In the genomic region with DNA sequence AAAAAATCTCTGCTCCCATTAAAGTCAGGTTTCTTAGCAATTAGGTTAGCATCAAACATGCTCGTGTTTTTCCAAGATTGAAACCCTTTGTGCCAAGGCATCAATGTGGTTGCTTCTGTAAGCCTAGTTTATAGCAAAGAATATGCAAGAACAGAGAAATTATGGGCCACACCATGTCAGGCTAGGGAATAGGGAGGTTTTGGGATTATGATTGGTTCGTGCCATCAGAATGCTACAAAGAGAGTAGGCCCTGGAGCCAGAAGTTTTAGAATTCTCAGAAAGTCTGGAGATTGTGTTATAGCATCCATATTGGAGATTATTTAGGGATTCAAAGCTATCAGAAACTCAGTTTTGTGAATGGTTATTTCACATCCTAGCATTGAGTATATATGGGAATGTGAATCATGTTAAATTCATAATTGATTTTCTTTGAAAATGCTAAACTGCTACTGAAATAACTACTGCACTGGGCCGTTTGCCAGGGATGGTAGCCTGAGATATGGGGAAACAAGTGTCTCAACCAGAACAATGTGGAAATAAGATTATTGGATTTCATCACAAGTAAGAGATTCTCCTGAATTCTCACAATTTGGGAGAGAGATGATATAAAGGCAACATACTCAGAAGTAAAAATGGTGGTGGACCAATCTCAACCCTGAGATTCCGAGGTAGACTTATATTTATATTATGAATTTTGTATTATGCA, we compare ENCODE assay signal across 18 cellular contexts. TPM values are rescaled to one million over a fixed set of nuclear protein-coding genes. Genes with fewer than 3 reads are reported as not detected.
DNase-seq lines count a peak whose midpoint lies in the region; ATAC-seq and TF ChIP-seq lines count a peak whose summit lies in the region.
"Had no signal": no experiment of that assay in that cellular context is flagged by ENCODE, and none has a peak within 500 bp of the region (broad histone marks: within the 10 kb centered on the region; RNA-seq: fewer than 3 reads in every experiment).

No MANE protein-coding gene starts in this region.

- intact Hi-C loops in IMR-90 (cut with micrococcal nuclease), result no loop called here
- intact Hi-C loops in CD14-positive monocyte (cut with micrococcal nuclease), result no loop called here

- H3K27me3 ChIP-seq in IMR-90 (ENCODE audit: control insufficient read depth, insufficient read depth, low read length), result no peaks in the 10 kb centered on the region
- H3K27me3 ChIP-seq in brain microvascular endothelial cell (replicated peaks), result no peaks in the 10 kb centered on the region
- H3K27me3 ChIP-seq: dorsolateral prefrontal cortex, vagina had no signal

- TF ChIP-seq CTCF in IMR-90 (conservative IDR thresholded peaks at IDR 0.05; ENCODE audit: low read depth, low read length), result no peak
- TF ChIP-seq CTCF in brain microvascular endothelial cell (IDR thresholded peaks at IDR 0.05; ENCODE audit: low read depth, low read length, missing control alignments), result no peak
- no peak for TF ChIP-seq CTCF in CD14-positive monocyte (IDR thresholded peaks at IDR 0.05)

- ATAC-seq in activated T-cell treated with anti-CD3 and anti-CD28 coated beads, Interleukin-2, amount 50 U/mL, for 72 hours (replicated peaks in 1 of 2), result no peak
- no peak for ATAC-seq in IMR-90 (ENCODE audit: low read depth)

- peak overlapping the region in 1 of 2 donors; percentile 47 for H3K4me3 Mint-ChIP-seq in activated T-cell treated with anti-CD3 and anti-CD28 coated beads, Interleukin-2, amount 50 U/mL, for 72 hours
- H3K4me3 Mint-ChIP-seq in CD14-positive monocyte, result no peak overlapping the region
- H3K4me3 Mint-ChIP-seq: activated B cell treated with CpG ODN at 0.5 μM for 24 hours had no signal

- no peak overlapping the region for H3K23ac ChIP-seq in IMR-90 (ENCODE audit: low read depth, low read length)

- H3K36me3 ChIP-seq in IMR-90 (ENCODE audit: control insufficient read depth, insufficient read depth, low read length) (peaks cover 5% of the 10 kb centered on the region; the same call in 1 of the 2 replicates), brain microvascular endothelial cell (replicated peaks) (no peaks in the 10 kb centered on the region)
- H3K36me3 ChIP-seq: vagina had no signal

- H3K4ac ChIP-seq in IMR-90 (ENCODE audit: low read depth, low read length), result no peak overlapping the region

- H3K36me3 Mint-ChIP-seq in activated T-cell treated with anti-CD3 and anti-CD28 coated beads, Interleukin-2, amount 50 U/mL, for 72 hours (ENCODE audit: insufficient read depth in 2 of 2), result peaks cover 3% of the 10 kb centered on the region in 2 donors
- peaks cover 4 to 11% of the 10 kb centered on the region in 2 donors for H3K36me3 Mint-ChIP-seq in CD14-positive monocyte

- peaks cover 60% of the 10 kb centered on the region for H4K20me1 ChIP-seq in IMR-90 (ENCODE audit: insufficient read depth, low read length)

- H2BK5ac ChIP-seq in IMR-90 (ENCODE audit: low read depth, low read length, poor library complexity, severe bottlenecking), result no peak overlapping the region

- H3K27ac ChIP-seq in IMR-90 (ENCODE audit: insufficient read depth, low read length), result no peak overlapping the region
- no peak overlapping the region for H3K27ac ChIP-seq in brain microvascular endothelial cell
- H3K27ac ChIP-seq: skin epidermis, vagina had no signal

- 100% methylated on average over 2 of the region's 4 CpGs; no CpG with 5 or more reads in 1 of the 2 experiments for WGBS in IMR-90 (ENCODE audit: extremely low coverage in 2 of 2, insufficient read length in 1 of 2), 2 experiments

- dilution Hi-C loops in IMR-90 (cut with HindIII; ENCODE audit: low sequenced_read_pairs, unreplicated experiment), result no loop called here

- peaks cover 2% of the 10 kb centered on the region for H3K4me1 ChIP-seq in IMR-90 (ENCODE audit: control insufficient read depth, insufficient read depth, low read length)

- H3K9me1 ChIP-seq in IMR-90 (ENCODE audit: insufficient read depth, low read length), result 0 out of 2 replicates have a peak, but pooled peaks cover 5% of the 10 kb centered on the region

- no peak overlapping the region for H3K9ac ChIP-seq in IMR-90 (ENCODE audit: low read depth, low read length)

- no peak for TF ChIP-seq POLR2A in IMR-90 (IDR thresholded peaks at IDR 0.05; ENCODE audit: low read depth, low read length)

- H2AFZ ChIP-seq in IMR-90 (replicated peaks; ENCODE audit: low read length, poor library complexity), result no peak overlapping the region

- no peak overlapping the region for H2BK20ac ChIP-seq in IMR-90 (ENCODE audit: low read depth, low read length)

- no peak overlapping the region for H2BK120ac ChIP-seq in IMR-90 (ENCODE audit: low read depth, low read length)

- H2BK15ac ChIP-seq in IMR-90 (ENCODE audit: low read depth, low read length), result no peak overlapping the region

- H3K4me3 ChIP-seq in IMR-90 (ENCODE audit: insufficient read depth, low read depth, low read length) (no peak overlapping the region), brain microvascular endothelial cell (ENCODE audit: low read depth, low read length) (no peak overlapping the region)
- H3K4me3 ChIP-seq: dorsolateral prefrontal cortex, skin epidermis, vagina had no signal

- BruUV-seq in IMR-90 (replicated peaks; lab: Mats Ljungman, UMichigan), result no TSS peak

- CTCF ChIA-PET in IMR-90 (lab: Yijun Ruan, JAX), result interaction anchor here (0.7 kb wide), 1 partner anchor 38 kb away, joined by 4 read pairs; no protein-coding TSS in a partner anchor

- peaks cover 20 to 47% of the 10 kb centered on the region in 2 experiments; a peak in 3 of 4 replicates for H3K79me1 ChIP-seq in IMR-90 (ENCODE audit: low read depth in 1 of 2, low read length in 2 of 2)

- no peaks in the 10 kb centered on the region for H3K9me3 Mint-ChIP-seq in activated T-cell treated with anti-CD3 and anti-CD28 coated beads, Interleukin-2, amount 50 U/mL, for 72 hours
- no peaks in the 10 kb centered on the region for H3K9me3 Mint-ChIP-seq in CD14-positive monocyte
- H3K9me3 Mint-ChIP-seq: activated B cell treated with CpG ODN at 0.5 μM for 24 hours had no signal

- no peak for TF ChIP-seq RAD21 in IMR-90 (IDR thresholded peaks at IDR 0.05; ENCODE audit: low read length)

- no peak overlapping the region for H3K56ac ChIP-seq in IMR-90 (ENCODE audit: extremely low read depth, insufficient read depth, low read length)

- H3K4me2 ChIP-seq in IMR-90 (ENCODE audit: low read depth, low read length), result no peak overlapping the region

- H2AK5ac ChIP-seq in IMR-90 (ENCODE audit: low read depth, low read length), result no peak overlapping the region

- no peak overlapping the region for H4K5ac ChIP-seq in IMR-90 (ENCODE audit: low read depth, low read length)

- H3K9me3 ChIP-seq in IMR-90 (ENCODE audit: control insufficient read depth, insufficient read depth, low read length), result no peaks in the 10 kb centered on the region
- H3K9me3 ChIP-seq: vagina had no signal

- no peak overlapping the region for H2AK9ac ChIP-seq in IMR-90 (replicated peaks; ENCODE audit: low read depth, low read length, poor library complexity)

- H3K18ac ChIP-seq in IMR-90 (ENCODE audit: low read depth, low read length), result no peak overlapping the region

- in situ Hi-C loops in IMR-90 (cut with MboI; ENCODE audit: low sequenced_read_pairs), result no loop called here
- in situ Hi-C loops in brain microvascular endothelial cell (cut with HindIII; ENCODE audit: low pct_ligation_motif_present, low sequenced_read_pairs), result no loop called here

- peaks cover 77% of the 10 kb centered on the region for H3K4me1 Mint-ChIP-seq in activated T-cell treated with anti-CD3 and anti-CD28 coated beads, Interleukin-2, amount 50 U/mL, for 72 hours (ENCODE audit: low read depth)
- H3K4me1 Mint-ChIP-seq in CD14-positive monocyte, result peaks cover 23% of the 10 kb centered on the region

- H3K14ac ChIP-seq in IMR-90 (replicated peaks; ENCODE audit: low read depth, low read length), result no peak overlapping the region

- no peak overlapping the region for H4K91ac ChIP-seq in IMR-90 (ENCODE audit: insufficient read depth, low read depth, low read length)

- no peaks in the 10 kb centered on the region for H3K27me3 Mint-ChIP-seq in activated T-cell treated with anti-CD3 and anti-CD28 coated beads, Interleukin-2, amount 50 U/mL, for 72 hours (ENCODE audit: low read depth)
- H3K27me3 Mint-ChIP-seq in CD14-positive monocyte (ENCODE audit: low read depth in 3 of 3), result no peaks in the 10 kb centered on the region
- H3K27me3 Mint-ChIP-seq: activated B cell treated with CpG ODN at 0.5 μM for 24 hours had no signal

- POLR2A ChIA-PET in IMR-90 (lab: Charles Lee; ENCODE audit: unreplicated experiment), result no interaction called here

- H3K27ac Mint-ChIP-seq in activated T-cell treated with anti-CD3 and anti-CD28 coated beads, Interleukin-2, amount 50 U/mL, for 72 hours, result peak overlapping the region; percentile 98
- peak overlapping the region in 3 of 7 donors; percentile 10 to 32 (median 11) for H3K27ac Mint-ChIP-seq in CD14-positive monocyte
- H3K27ac Mint-ChIP-seq: activated B cell treated with CpG ODN at 0.5 μM for 24 hours had no signal

- H4K8ac ChIP-seq in IMR-90 (ENCODE audit: low read depth in 2 of 2, low read length in 2 of 2), result no peak overlapping the region

- no peak for DNase-seq in activated T-cell treated with anti-CD3 and anti-CD28 coated beads, Interleukin-2, amount 50 U/mL, for 72 hours
- no peak for DNase-seq in activated T-cell treated with anti-CD3 and anti-CD28 coated beads, Interleukin-2, amount 50 U/mL, for 48 hours
- DNase-seq in IMR-90, result peak; percentile 41
- peak; percentile 25 for DNase-seq in brain microvascular endothelial cell
- peak; percentile 9 for DNase-seq in non-pigmented ciliary epithelial cell (ENCODE audit: low read depth)
- no peak for DNase-seq in activated CD4-positive, CD25-positive, alpha-beta regulatory T cell (lab: John Stamatoyannopoulos, UW)
- no peak for DNase-seq in DMS53 treated with DMSO at 0.1 percent for 48 hours (lab: John Stamatoyannopoulos, UW; ENCODE audit: unreplicated experiment)
- DNase-seq in CD14-positive monocyte (ENCODE audit: low spot score), result no peak
- DNase-seq: ACHN; activated B cell treated with CpG ODN at 0.5 μM for 24 hours; dorsolateral prefrontal cortex; foreskin melanocyte; GOT3; NCI-H226; occipital lobe; stimulated activated naive CD4-positive, alpha-beta T cell treated with Interleukin-2 at 50 U/mL for 16 hours had no signal

RNA-seq across cellular contexts. Expression of a gene that starts 45.3 kb away (rescaled TPM):
- 10 to 100 TPM; 55.3 to 68.0 TPM for total RNA-seq in activated T-cell treated with anti-CD3 and anti-CD28 coated beads, Interleukin-2, amount 50 U/mL, for 72 hours
- total RNA-seq in IMR-90 (2012; rRNA removed), result 28.3 and 36.9 TPM in 2 replicates
- 5.4 and 5.5 TPM in 2 replicates for polyA plus RNA-seq in IMR-90 (2012; rRNA removed)
- 0.36 and 0.55 TPM in 2 replicates for polyA plus RNA-seq in IMR-90 (2012; cell fraction: cytosol; rRNA removed)
- 4.2 and 41.4 TPM in 2 replicates for polyA plus RNA-seq in IMR-90 (2012; cell fraction: nucleus; rRNA removed; ENCODE audit: low replicate concordance)
- 1 to 10 TPM; 4.8 to 7.6 TPM for polyA plus RNA-seq in CD14-positive monocyte

Comparison
In these comparisons a context has a peak if more than half of its experiments do, and no peak if none do; other contexts are left out.
1. DNase-seq: peak in IMR-90 (single experiment), brain microvascular endothelial cell (single experiment) and non-pigmented ciliary epithelial cell (single experiment); none in activated T-cell treated with anti-CD3 and anti-CD28 coated beads, Interleukin-2, amount 50 U/mL, for 72 hours (0 of 2), activated T-cell treated with anti-CD3 and anti-CD28 coated beads, Interleukin-2, amount 50 U/mL, for 48 hours (0 of 2), activated CD4-positive, CD25-positive, alpha-beta regulatory T cell (0 of 4), DMS53 treated with DMSO at 0.1 percent for 48 hours (single experiment) and CD14-positive monocyte (single experiment).